ENCODE assay signal across 34 cellular contexts in genomic region chr20:17751640-17752039, GRCh38. TPM values are rescaled to one million over a fixed set of nuclear protein-coding genes. Genes with fewer than 3 reads are reported as not detected.
"Had no signal": no experiment of that assay in that cellular context is flagged by ENCODE, and none has a peak within 500 bp of the region (broad histone marks: within the 10 kb centered on the region; RNA-seq: fewer than 3 reads in every experiment).

No MANE protein-coding gene starts in this region.

- DNase-seq: colonic mucosa; cortex of kidney; effector CD8-positive, alpha-beta T cell; effector memory CD8-positive, alpha-beta T cell; erythroblast; esophagus squamous epithelium; foreskin fibroblast; foreskin melanocyte; gastrocnemius medialis; glutamatergic neuron; head of caudate nucleus; heart right ventricle; hippocampal formation; left cardiac atrium; left lung; left ventricle myocardium superior; lower lobe of right lung; mesenchymal stem cell; mucosa of descending colon had no signal

- H3K9me3 Mint-ChIP-seq: dendritic cell treated with granulocyte-macrophage colony-stimulating factor and Interleukin-4, amounts not matched to agents 40 ng/mL and 50 ng/mL, for 4 days; endodermal cell had no signal

- H3K27ac Mint-ChIP-seq: dendritic cell treated with granulocyte-macrophage colony-stimulating factor and Interleukin-4, amounts not matched to agents 40 ng/mL and 50 ng/mL, for 4 days; effector memory CD8-positive, alpha-beta T cell; endodermal cell; mesothelial cell of epicardium had no signal

- H3K9me3 ChIP-seq: colonic mucosa, esophagus squamous epithelium, gastrocnemius medialis, heart right ventricle, left lung, lower lobe of right lung, mucosa of descending colon had no signal

- H3K36me3 ChIP-seq: colonic mucosa, esophagus squamous epithelium, gastrocnemius medialis, heart right ventricle, left lung, lower lobe of right lung had no signal

- H3K36me3 Mint-ChIP-seq: mesothelial cell of epicardium had no signal

- H3K27ac ChIP-seq: colonic mucosa, epithelial cell of prostate, esophagus squamous epithelium had no signal

- H3K4me1 ChIP-seq: colonic mucosa had no signal

- FAIRE-seq: endometrium, islet of Langerhans, keratinocyte had no signal

- ATAC-seq: effector memory CD8-positive, alpha-beta T cell; esophagus mucosa; gastrocnemius medialis; heart right ventricle; left cardiac atrium; left lung; left ventricle myocardium superior; lower lobe of right lung; mucosa of descending colon had no signal

- H3K4me3 ChIP-seq: colonic mucosa, esophagus squamous epithelium, gastrocnemius medialis, heart right ventricle, left lung, lower lobe of right lung, mucosa of descending colon had no signal

- H3K4me3 Mint-ChIP-seq: dendritic cell treated with granulocyte-macrophage colony-stimulating factor and Interleukin-4, amounts not matched to agents 40 ng/mL and 50 ng/mL, for 4 days; effector memory CD8-positive, alpha-beta T cell; endodermal cell; mesothelial cell of epicardium had no signal

- H3K27me3 ChIP-seq: colonic mucosa, esophagus squamous epithelium, gastrocnemius medialis, left lung had no signal

RNA-seq across cellular contexts. Expression of gene BANF2, which starts 51.9 kb away (rescaled TPM):
- total RNA-seq: colonic mucosa, dermis microvascular lymphatic vessel endothelial cell, endodermal cell, esophagus mucosa, esophagus squamous epithelium, gastrocnemius medialis, glomerular endothelial cell, heart right ventricle, kidney epithelial cell, left cardiac atrium, left lung, left ventricle myocardium superior, lower leg skin, lower lobe of right lung, lung microvascular endothelial cell, mesenteric fat pad, mesothelial cell of epicardium, mucosa of descending colon, myocyte had no signal
- polyA plus RNA-seq: heart right ventricle, keratinocyte had no signal
